In genomic region chr9:123028136-123028535, GRCh38 we compare ENCODE assay signal across 33 cellular contexts. TPM values are rescaled to one million over a fixed set of nuclear protein-coding genes. Genes with fewer than 3 reads are reported as not detected.
"Had no signal": no experiment of that assay in that cellular context is flagged by ENCODE, and none has a peak within 500 bp of the region (broad histone marks: within the 10 kb centered on the region; RNA-seq: fewer than 3 reads in every experiment).

No MANE protein-coding gene starts in this region.

- H3K27ac Mint-ChIP-seq: activated CD4-positive, alpha-beta T cell treated with anti-CD3 and anti-CD28 coated beads for 36 hours; activated CD4-positive, alpha-beta T cell treated with anti-CD3 and anti-CD28 coated beads, Interleukin-2, amount 10 ng/mL, durations not matched to agents 7 days and 5 days; activated CD8-positive, alpha-beta T cell treated with anti-CD3 and anti-CD28 coated beads, Interleukin-2, amount 10 ng/mL, durations not matched to agents 7 days and 5 days; activated naive CD4-positive, alpha-beta T cell treated with anti-CD3 and anti-CD28 coated beads, Interleukin-2, amount 50 U/mL, for 24 hours; activated naive CD8-positive, alpha-beta T cell treated with anti-CD3 and anti-CD28 coated beads, Interleukin-2, amount 10 ng/mL, durations not matched to agents 7 days and 5 days; activated T-cell treated with anti-CD3 and anti-CD28 coated beads, Interleukin-2, amount 50 U/mL, for 24 hours; activated T-helper 2 cell treated with anti-CD3 and anti-CD28 coated beads, Interferon-gamma antibody, Interleukin-2, Interleukin-4, amounts not matched to agents 10 μg/mL and 5 μg/mL and 100 μg/mL, durations not matched to agents 14 hours and 24 hours and 36 hours; T-cell; T-helper 17 cell had no signal

- H3K27me3 ChIP-seq: ascending aorta, cardiac muscle cell, Peyer's patch, SJSA1 had no signal

- H3K36me3 ChIP-seq: SJSA1 had no signal

- H3K4me1 ChIP-seq: Peyer's patch had no signal

- H3K9me3 ChIP-seq: ascending aorta, Peyer's patch, SJSA1 had no signal

- ATAC-seq: activated CD4-positive, alpha-beta T cell treated with anti-CD3 and anti-CD28 coated beads for 36 hours; activated CD4-positive, CD25-positive, alpha-beta regulatory T cell treated with anti-CD3 and anti-CD28 coated beads, Interleukin-2, amount 50 U/mL, for 24 hours; activated CD8-positive, alpha-beta T cell treated with anti-CD3 and anti-CD28 coated beads, Interleukin-2, amount 10 ng/mL, durations not matched to agents 7 days and 5 days; PC-3; SK-N-SH treated with all-trans-retinoic acid at 6 μM for 48 hours; T-cell; T-helper 17 cell had no signal

- H3K4me3 ChIP-seq: ascending aorta, cardiac muscle cell, Peyer's patch, SJSA1 had no signal

- H3K4me1 Mint-ChIP-seq: activated CD4-positive, alpha-beta T cell treated with anti-CD3 and anti-CD28 coated beads for 36 hours; central memory CD8-positive, alpha-beta T cell had no signal

- DNase-seq: activated CD4-positive, alpha-beta T cell treated with anti-CD3 and anti-CD28 coated beads for 36 hours; activated CD4-positive, alpha-beta T cell treated with anti-CD3 and anti-CD28 coated beads, Interleukin-2, amount 10 ng/mL, durations not matched to agents 7 days and 5 days; activated CD4-positive, alpha-beta T cell treated with anti-CD3 and anti-CD28 coated beads, Interleukin-2, amount 50 U/mL, for 48 hours; activated CD8-positive, alpha-beta T cell treated with anti-CD3 and anti-CD28 coated beads, Interleukin-2, amount 10 ng/mL, durations not matched to agents 7 days and 5 days; activated gamma-delta T cell; activated naive CD4-positive, alpha-beta T cell treated with Interleukin-2 at 50 U/mL for 16 hours; activated naive CD8-positive, alpha-beta T cell treated with anti-CD3 and anti-CD28 coated beads, Interleukin-2, amount 10 ng/mL, durations not matched to agents 7 days and 5 days; activated T-cell treated with anti-CD3 and anti-CD28 coated beads, Interleukin-2, amount 50 U/mL, for 24 hours; amygdala; NCI-H1105 treated with DMSO at 0.1 percent for 48 hours; NCI-H1436; NCI-H1694; NCI-H1930; NCI-H345; NCI-H524 treated with DMSO at 0.1 percent for 48 hours; NCI-H748 treated with DMSO at 0.1 percent for 48 hours; NK-92 treated with Interleukin-12 subunit alpha and Interleukin-12 subunit beta, amount 100 ng/mL, for 24 hours; PC-3; Peyer's patch; RPMI8226; SHP77 treated with DMSO at 0.1 percent for 48 hours; T-cell; T-helper 17 cell; T1000 had no signal

- H3K4me2 ChIP-seq: KMS-11 had no signal

- H3K9ac ChIP-seq: KMS-11 had no signal

- H3K4me3 Mint-ChIP-seq: activated CD4-positive, alpha-beta T cell treated with anti-CD3 and anti-CD28 coated beads for 36 hours; activated CD4-positive, alpha-beta T cell treated with anti-CD3 and anti-CD28 coated beads, Interleukin-2, amount 10 ng/mL, durations not matched to agents 7 days and 5 days; activated CD8-positive, alpha-beta T cell treated with anti-CD3 and anti-CD28 coated beads, Interleukin-2, amount 10 ng/mL, durations not matched to agents 7 days and 5 days; activated naive CD4-positive, alpha-beta T cell treated with anti-CD3 and anti-CD28 coated beads, Interleukin-2, amount 50 U/mL, for 24 hours; activated naive CD8-positive, alpha-beta T cell treated with anti-CD3 and anti-CD28 coated beads, Interleukin-2, amount 10 ng/mL, durations not matched to agents 7 days and 5 days; activated T-cell treated with anti-CD3 and anti-CD28 coated beads, Interleukin-2, amount 50 U/mL, for 24 hours; central memory CD8-positive, alpha-beta T cell; T-cell; T-helper 17 cell had no signal

- H3K27me3 Mint-ChIP-seq: activated CD4-positive, alpha-beta T cell treated with anti-CD3 and anti-CD28 coated beads for 36 hours; activated CD4-positive, alpha-beta T cell treated with anti-CD3 and anti-CD28 coated beads, Interleukin-2, amount 10 ng/mL, durations not matched to agents 7 days and 5 days; activated naive CD4-positive, alpha-beta T cell treated with anti-CD3 and anti-CD28 coated beads, Interleukin-2, amount 50 U/mL, for 24 hours; activated naive CD8-positive, alpha-beta T cell treated with anti-CD3 and anti-CD28 coated beads, Interleukin-2, amount 10 ng/mL, durations not matched to agents 7 days and 5 days; activated T-cell treated with anti-CD3 and anti-CD28 coated beads, Interleukin-2, amount 50 U/mL, for 24 hours; central memory CD8-positive, alpha-beta T cell; T-cell; T-helper 17 cell had no signal

- H3K9me3 Mint-ChIP-seq: activated CD4-positive, alpha-beta T cell treated with anti-CD3 and anti-CD28 coated beads, Interleukin-2, amount 10 ng/mL, durations not matched to agents 7 days and 5 days; activated naive CD4-positive, alpha-beta T cell treated with anti-CD3 and anti-CD28 coated beads, Interleukin-2, amount 50 U/mL, for 24 hours; activated naive CD8-positive, alpha-beta T cell treated with anti-CD3 and anti-CD28 coated beads, Interleukin-2, amount 10 ng/mL, durations not matched to agents 7 days and 5 days; activated T-cell treated with anti-CD3 and anti-CD28 coated beads, Interleukin-2, amount 50 U/mL, for 24 hours; activated T-helper 2 cell treated with anti-CD3 and anti-CD28 coated beads, Interferon-gamma antibody, Interleukin-2, Interleukin-4, amounts not matched to agents 10 μg/mL and 5 μg/mL and 100 μg/mL, durations not matched to agents 14 hours and 24 hours and 36 hours; central memory CD8-positive, alpha-beta T cell; T-cell had no signal

RNA-seq across cellular contexts. Expression of gene GPR21, which starts 5.3 kb away (rescaled TPM):
- total RNA-seq: SJSA1 had no signal
